ENCODE assay signal across 1 cellular context in the genomic region with DNA sequence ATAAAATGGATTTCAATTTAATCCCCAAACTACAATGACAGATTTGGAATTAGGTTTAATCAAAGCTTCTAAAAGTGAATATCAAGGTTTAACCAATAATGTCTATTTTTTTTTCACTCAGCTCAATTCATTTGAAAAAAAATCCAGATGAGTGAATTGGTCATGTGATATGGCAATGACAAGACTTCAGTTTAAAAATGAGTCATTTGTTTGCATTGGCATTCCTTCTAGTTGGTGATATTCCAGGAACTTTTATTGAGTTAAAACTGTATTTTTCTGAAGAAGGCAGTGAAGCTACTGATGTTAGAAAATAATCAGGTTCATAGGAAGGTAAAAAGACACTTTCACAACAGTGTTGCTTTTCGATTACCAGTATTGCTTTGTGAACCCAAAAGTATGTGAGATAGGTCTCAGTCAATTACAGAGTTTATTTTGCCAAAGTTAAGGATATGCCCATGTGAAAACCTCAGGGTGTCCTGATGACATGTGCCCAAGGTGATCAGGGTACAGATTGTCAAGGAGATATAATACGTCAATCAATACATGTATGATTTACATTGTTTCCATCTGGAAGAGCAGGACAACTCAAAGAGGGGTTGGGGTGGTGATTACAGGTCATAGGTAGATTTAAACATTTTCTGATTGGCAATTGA.
TF ChIP-seq lines count a peak whose summit lies in the region.

No MANE protein-coding gene starts in this region.

TF ChIP-seq in HepG2, 621 proteins besides CTCF, POLR2A, EP300 and RAD21 (continued from another document):
- no peak for TF ChIP-seq ZNF326 (CRISPR knock-in tag; IDR thresholded peaks at IDR 0.05; ENCODE audit: borderline replicate concordance)
- 0 out of 2 replicates have a peak, but pooled peaks have one; percentile 45 for TF ChIP-seq MIER3 (CRISPR knock-in tag; IDR thresholded peaks at IDR 0.05; ENCODE audit: borderline replicate concordance)
- peak; percentile 14; the same call in 1 of the 2 replicates for TF ChIP-seq SAP130 (CRISPR knock-in tag; IDR thresholded peaks at IDR 0.05; ENCODE audit: low read depth)
- TF ChIP-seq, protein P1, sequence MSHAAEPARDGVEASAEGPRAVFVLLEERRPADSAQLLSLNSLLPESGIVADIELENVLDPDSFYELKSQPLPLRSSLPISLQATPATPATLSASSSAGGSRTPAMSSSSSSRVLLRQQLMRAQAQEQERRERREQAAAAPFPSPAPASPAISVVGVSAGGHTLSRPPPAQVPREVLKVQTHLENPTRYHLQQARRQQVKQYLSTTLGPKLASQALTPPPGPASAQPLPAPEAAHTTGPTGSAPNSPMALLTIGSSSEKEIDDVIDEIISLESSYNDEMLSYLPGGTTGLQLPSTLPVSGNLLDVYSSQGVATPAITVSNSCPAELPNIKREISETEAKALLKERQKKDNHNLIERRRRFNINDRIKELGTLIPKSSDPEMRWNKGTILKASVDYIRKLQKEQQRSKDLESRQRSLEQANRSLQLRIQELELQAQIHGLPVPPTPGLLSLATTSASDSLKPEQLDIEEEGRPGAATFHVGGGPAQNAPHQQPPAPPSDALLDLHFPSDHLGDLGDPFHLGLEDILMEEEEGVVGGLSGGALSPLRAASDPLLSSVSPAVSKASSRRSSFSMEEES (CRISPR knock-in tag; IDR thresholded peaks at IDR 0.05) = peak; percentile 69; the same call in 1 of the 2 replicates
- TF ChIP-seq, protein P2, sequence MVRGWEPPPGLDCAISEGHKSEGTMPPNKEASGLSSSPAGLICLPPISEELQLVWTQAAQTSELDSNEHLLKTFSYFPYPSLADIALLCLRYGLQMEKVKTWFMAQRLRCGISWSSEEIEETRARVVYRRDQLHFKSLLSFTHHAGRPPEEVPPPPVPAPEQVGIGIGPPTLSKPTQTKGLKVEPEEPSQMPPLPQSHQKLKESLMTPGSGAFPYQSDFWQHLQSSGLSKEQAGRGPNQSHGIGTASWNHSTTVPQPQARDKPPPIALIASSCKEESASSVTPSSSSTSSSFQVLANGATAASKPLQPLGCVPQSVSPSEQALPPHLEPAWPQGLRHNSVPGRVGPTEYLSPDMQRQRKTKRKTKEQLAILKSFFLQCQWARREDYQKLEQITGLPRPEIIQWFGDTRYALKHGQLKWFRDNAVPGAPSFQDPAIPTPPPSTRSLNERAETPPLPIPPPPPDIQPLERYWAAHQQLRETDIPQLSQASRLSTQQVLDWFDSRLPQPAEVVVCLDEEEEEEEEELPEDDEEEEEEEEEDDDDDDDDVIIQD (CRISPR knock-in tag; IDR thresholded peaks at IDR 0.05; ENCODE audit: low read depth) = peak; percentile 96
- no peak for TF ChIP-seq CEBPG (CRISPR knock-in tag; IDR thresholded peaks at IDR 0.05)
- TF ChIP-seq, protein P3, sequence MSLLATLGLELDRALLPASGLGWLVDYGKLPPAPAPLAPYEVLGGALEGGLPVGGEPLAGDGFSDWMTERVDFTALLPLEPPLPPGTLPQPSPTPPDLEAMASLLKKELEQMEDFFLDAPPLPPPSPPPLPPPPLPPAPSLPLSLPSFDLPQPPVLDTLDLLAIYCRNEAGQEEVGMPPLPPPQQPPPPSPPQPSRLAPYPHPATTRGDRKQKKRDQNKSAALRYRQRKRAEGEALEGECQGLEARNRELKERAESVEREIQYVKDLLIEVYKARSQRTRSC (CRISPR knock-in tag; IDR thresholded peaks at IDR 0.05; ENCODE audit: low read depth) = no peak
- TF ChIP-seq, protein P4, sequence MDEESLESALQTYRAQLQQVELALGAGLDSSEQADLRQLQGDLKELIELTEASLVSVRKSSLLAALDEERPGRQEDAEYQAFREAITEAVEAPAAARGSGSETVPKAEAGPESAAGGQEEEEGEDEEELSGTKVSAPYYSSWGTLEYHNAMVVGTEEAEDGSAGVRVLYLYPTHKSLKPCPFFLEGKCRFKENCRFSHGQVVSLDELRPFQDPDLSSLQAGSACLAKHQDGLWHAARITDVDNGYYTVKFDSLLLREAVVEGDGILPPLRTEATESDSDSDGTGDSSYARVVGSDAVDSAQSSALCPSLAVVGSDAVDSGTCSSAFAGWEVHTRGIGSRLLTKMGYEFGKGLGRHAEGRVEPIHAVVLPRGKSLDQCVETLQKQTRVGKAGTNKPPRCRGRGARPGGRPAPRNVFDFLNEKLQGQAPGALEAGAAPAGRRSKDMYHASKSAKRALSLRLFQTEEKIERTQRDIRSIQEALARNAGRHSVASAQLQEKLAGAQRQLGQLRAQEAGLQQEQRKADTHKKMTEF (CRISPR knock-in tag; IDR thresholded peaks at IDR 0.05) = 0 out of 2 replicates have a peak, but pooled peaks have one; percentile 31
- TF ChIP-seq, protein P5, sequence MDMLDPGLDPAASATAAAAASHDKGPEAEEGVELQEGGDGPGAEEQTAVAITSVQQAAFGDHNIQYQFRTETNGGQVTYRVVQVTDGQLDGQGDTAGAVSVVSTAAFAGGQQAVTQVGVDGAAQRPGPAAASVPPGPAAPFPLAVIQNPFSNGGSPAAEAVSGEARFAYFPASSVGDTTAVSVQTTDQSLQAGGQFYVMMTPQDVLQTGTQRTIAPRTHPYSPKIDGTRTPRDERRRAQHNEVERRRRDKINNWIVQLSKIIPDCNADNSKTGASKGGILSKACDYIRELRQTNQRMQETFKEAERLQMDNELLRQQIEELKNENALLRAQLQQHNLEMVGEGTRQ (IDR thresholded peaks at IDR 0.05; ENCODE audit: low read depth, low read length) = no peak
- TF ChIP-seq, protein P5 (CRISPR knock-in tag; IDR thresholded peaks at IDR 0.05; ENCODE audit: borderline replicate concordance) = peak; percentile 50; the same call in 1 of the 2 replicates
- peak; percentile 20 for TF ChIP-seq TEAD3 (CRISPR knock-in tag; optimal IDR thresholded peaks at IDR 0.05; ENCODE audit: borderline replicate concordance)
- no peak for TF ChIP-seq ZNF781 (CRISPR knock-in tag; IDR thresholded peaks at IDR 0.05; ENCODE audit: borderline replicate concordance, not compliant biosample characterization)
- peak; percentile 55; the same call in 1 of the 2 replicates for TF ChIP-seq GATAD2A (CRISPR knock-in tag; IDR thresholded peaks at IDR 0.05)
- peak; percentile 42; the same call in 1 of the 2 replicates for TF ChIP-seq ELF3 (CRISPR knock-in tag; IDR thresholded peaks at IDR 0.05)
- no peak for TF ChIP-seq ZNF460 (CRISPR knock-in tag; IDR thresholded peaks at IDR 0.05; ENCODE audit: borderline replicate concordance)
- no peak for TF ChIP-seq CEBPB (IDR thresholded peaks at IDR 0.05; ENCODE audit: borderline replicate concordance, low read depth, low read length)
- TF ChIP-seq, protein P6, sequence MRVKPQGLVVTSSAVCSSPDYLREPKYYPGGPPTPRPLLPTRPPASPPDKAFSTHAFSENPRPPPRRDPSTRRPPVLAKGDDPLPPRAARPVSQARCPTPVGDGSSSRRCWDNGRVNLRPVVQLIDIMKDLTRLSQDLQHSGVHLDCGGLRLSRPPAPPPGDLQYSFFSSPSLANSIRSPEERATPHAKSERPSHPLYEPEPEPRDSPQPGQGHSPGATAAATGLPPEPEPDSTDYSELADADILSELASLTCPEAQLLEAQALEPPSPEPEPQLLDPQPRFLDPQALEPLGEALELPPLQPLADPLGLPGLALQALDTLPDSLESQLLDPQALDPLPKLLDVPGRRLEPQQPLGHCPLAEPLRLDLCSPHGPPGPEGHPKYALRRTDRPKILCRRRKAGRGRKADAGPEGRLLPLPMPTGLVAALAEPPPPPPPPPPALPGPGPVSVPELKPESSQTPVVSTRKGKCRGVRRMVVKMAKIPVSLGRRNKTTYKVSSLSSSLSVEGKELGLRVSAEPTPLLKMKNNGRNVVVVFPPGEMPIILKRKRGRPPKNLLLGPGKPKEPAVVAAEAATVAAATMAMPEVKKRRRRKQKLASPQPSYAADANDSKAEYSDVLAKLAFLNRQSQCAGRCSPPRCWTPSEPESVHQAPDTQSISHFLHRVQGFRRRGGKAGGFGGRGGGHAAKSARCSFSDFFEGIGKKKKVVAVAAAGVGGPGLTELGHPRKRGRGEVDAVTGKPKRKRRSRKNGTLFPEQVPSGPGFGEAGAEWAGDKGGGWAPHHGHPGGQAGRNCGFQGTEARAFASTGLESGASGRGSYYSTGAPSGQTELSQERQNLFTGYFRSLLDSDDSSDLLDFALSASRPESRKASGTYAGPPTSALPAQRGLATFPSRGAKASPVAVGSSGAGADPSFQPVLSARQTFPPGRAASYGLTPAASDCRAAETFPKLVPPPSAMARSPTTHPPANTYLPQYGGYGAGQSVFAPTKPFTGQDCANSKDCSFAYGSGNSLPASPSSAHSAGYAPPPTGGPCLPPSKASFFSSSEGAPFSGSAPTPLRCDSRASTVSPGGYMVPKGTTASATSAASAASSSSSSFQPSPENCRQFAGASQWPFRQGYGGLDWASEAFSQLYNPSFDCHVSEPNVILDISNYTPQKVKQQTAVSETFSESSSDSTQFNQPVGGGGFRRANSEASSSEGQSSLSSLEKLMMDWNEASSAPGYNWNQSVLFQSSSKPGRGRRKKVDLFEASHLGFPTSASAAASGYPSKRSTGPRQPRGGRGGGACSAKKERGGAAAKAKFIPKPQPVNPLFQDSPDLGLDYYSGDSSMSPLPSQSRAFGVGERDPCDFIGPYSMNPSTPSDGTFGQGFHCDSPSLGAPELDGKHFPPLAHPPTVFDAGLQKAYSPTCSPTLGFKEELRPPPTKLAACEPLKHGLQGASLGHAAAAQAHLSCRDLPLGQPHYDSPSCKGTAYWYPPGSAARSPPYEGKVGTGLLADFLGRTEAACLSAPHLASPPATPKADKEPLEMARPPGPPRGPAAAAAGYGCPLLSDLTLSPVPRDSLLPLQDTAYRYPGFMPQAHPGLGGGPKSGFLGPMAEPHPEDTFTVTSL (CRISPR knock-in tag; IDR thresholded peaks at IDR 0.05; ENCODE audit: borderline replicate concordance) = 0 out of 2 replicates have a peak, but pooled peaks have one; percentile 12
- TF ChIP-seq FOSL1 (CRISPR knock-in tag; IDR thresholded peaks at IDR 0.05; ENCODE audit: borderline replicate concordance) = peak; percentile 54; the same call in 1 of the 2 replicates
- TF ChIP-seq MATR3 (CRISPR knock-in tag; IDR thresholded peaks at IDR 0.05) = no peak
